Comparison of ENCODE assay signal across 2 cellular contexts in genomic region chr7:129617607-129618006, GRCh38.
TF ChIP-seq lines count a peak whose summit lies in the region.

No MANE protein-coding gene starts in this region.

TF ChIP-seq in SK-N-SH, 30 proteins besides CTCF, POLR2A, EP300 and RAD21 (continued from another document):
- no peak for TF ChIP-seq ZBTB33 (IDR thresholded peaks at IDR 0.05; ENCODE audit: borderline replicate concordance, low read depth)
- TF ChIP-seq SMC3 (IDR thresholded peaks at IDR 0.05; ENCODE audit: low read depth, low read length): no peak
- no peak for TF ChIP-seq TCF12 (IDR thresholded peaks at IDR 0.05)
- no peak for TF ChIP-seq GATA2 (CRISPR knock-in tag; IDR thresholded peaks at IDR 0.05)
- TF ChIP-seq REST (IDR thresholded peaks at IDR 0.05; ENCODE audit: low read depth, low read length): no peak
- TF ChIP-seq NRF1 (IDR thresholded peaks at IDR 0.05; ENCODE audit: low read depth, low read length): no peak

TF ChIP-seq in SK-N-SH treated with all-trans-retinoic acid at 6 μM for 48 hours, 23 proteins besides CTCF, POLR2A, EP300 and RAD21 (continued from another document):
- no peak for TF ChIP-seq CREB5 (CRISPR knock-in tag; IDR thresholded peaks at IDR 0.05; ENCODE audit: low read depth)
- TF ChIP-seq ZC3H10 (CRISPR knock-in tag; IDR thresholded peaks at IDR 0.05): no peak
- no peak for TF ChIP-seq SNAI2 (CRISPR knock-in tag; IDR thresholded peaks at IDR 0.05)
- no peak for TF ChIP-seq ISL1 (CRISPR knock-in tag; IDR thresholded peaks at IDR 0.05)
- TF ChIP-seq PPARA (CRISPR knock-in tag; IDR thresholded peaks at IDR 0.05; ENCODE audit: borderline replicate concordance): no peak
- no peak for TF ChIP-seq POU6F1 (CRISPR knock-in tag; IDR thresholded peaks at IDR 0.05; ENCODE audit: borderline replicate concordance, low read depth)
- TF ChIP-seq CSRNP3 (CRISPR knock-in tag; IDR thresholded peaks at IDR 0.05): no peak
- no peak for TF ChIP-seq ZNF70 (CRISPR knock-in tag; IDR thresholded peaks at IDR 0.05)
- TF ChIP-seq ZFP3 (CRISPR knock-in tag; IDR thresholded peaks at IDR 0.05): no peak
- TF ChIP-seq ARNTL (CRISPR knock-in tag; IDR thresholded peaks at IDR 0.05; ENCODE audit: borderline replicate concordance, low read depth): no peak
- no peak for TF ChIP-seq ZNF8 (CRISPR knock-in tag; IDR thresholded peaks at IDR 0.05)
- no peak for TF ChIP-seq RARB (CRISPR knock-in tag; IDR thresholded peaks at IDR 0.05)
- no peak for TF ChIP-seq OSR1 (CRISPR knock-in tag; IDR thresholded peaks at IDR 0.05)
